33 cellular contexts compared by ENCODE assay signal in the genomic region with DNA sequence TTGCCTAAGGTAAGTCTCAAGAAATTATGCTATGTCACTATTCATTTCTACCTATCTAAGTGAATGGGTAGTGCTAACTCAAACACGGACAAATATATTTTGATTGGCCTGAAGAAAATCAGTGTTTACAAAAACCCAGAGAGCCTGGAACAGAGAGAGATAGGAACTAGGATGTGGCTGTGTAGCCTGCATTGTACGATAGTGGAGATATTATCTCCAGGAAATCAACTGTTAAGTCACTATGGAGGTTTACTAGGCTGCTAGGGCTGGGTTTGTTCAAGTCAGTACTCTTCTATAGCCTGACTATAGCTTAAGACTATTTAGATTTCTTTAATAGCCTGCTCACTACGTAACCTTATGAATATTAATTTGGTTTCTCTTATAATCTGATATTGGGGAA.
"Had no signal": no experiment of that assay in that cellular context is flagged by ENCODE, and none has a peak within 500 bp of the region (broad histone marks: within the 10 kb centered on the region; RNA-seq: fewer than 3 reads in every experiment).

No MANE protein-coding gene starts in this region.

- H3K36me3 Mint-ChIP-seq: activated CD4-positive, alpha-beta memory T cell treated with anti-CD3 and anti-CD28 coated beads for 36 hours; activated naive CD4-positive, alpha-beta T cell treated with anti-CD3 and anti-CD28 coated beads, Interleukin-2, amount 50 U/mL, for 72 hours; activated naive CD8-positive, alpha-beta T cell treated with anti-CD3 and anti-CD28 coated beads for 36 hours had no signal

- H3K9me3 ChIP-seq: adrenal gland, body of pancreas, breast epithelium had no signal

- H3K4me1 Mint-ChIP-seq: activated B cell treated with CpG ODN at 0.5 μM for 24 hours; activated CD4-positive, alpha-beta T cell treated with anti-CD3 and anti-CD28 coated beads, Interleukin-2, amount 10 ng/mL, durations not matched to agents 24 days and 14 days; activated naive CD8-positive, alpha-beta T cell treated with anti-CD3 and anti-CD28 coated beads for 36 hours; activated T-helper 17 cell treated with anti-CD3 and anti-CD28 coated beads, Interleukin-2, amount 50 U/mL, for 72 hours had no signal

- H3K4me3 ChIP-seq: adrenal gland, body of pancreas, breast epithelium had no signal

- H3K9me3 Mint-ChIP-seq: activated B cell treated with CpG ODN at 0.5 μM for 24 hours; activated CD4-positive, alpha-beta T cell treated with anti-CD3 and anti-CD28 coated beads, Interleukin-2, amount 10 ng/mL, durations not matched to agents 24 days and 14 days; activated naive CD4-positive, alpha-beta T cell treated with anti-CD3 and anti-CD28 coated beads for 36 hours; activated naive CD8-positive, alpha-beta T cell treated with anti-CD3 and anti-CD28 coated beads for 36 hours; activated T-cell treated with anti-CD3 and anti-CD28 coated beads, Interleukin-2, amount 50 U/mL, for 4 hours; activated T-helper 1 cell treated with anti-CD3 and anti-CD28 coated beads, Interleukin-12 subunit alpha, Interleukin-12 subunit beta, Interleukin-2, Interleukin-4 antibody, amounts not matched to agents 30 ng/mL and 10 ng/mL and 1 ng/mL, durations not matched to agents 14 hours and 24 hours and 36 hours; activated T-helper 17 cell treated with anti-CD3 and anti-CD28 coated beads, Interleukin-2, amount 50 U/mL, for 72 hours had no signal

- H3K4me3 Mint-ChIP-seq: activated B cell treated with CpG ODN at 0.5 μM for 24 hours; activated CD4-positive, alpha-beta memory T cell treated with anti-CD3 and anti-CD28 coated beads for 36 hours; activated CD4-positive, alpha-beta T cell treated with anti-CD3 and anti-CD28 coated beads, Interleukin-2, amount 10 ng/mL, durations not matched to agents 24 days and 14 days; activated CD8-positive, alpha-beta T cell treated with anti-CD3 and anti-CD28 coated beads for 36 hours; activated naive CD4-positive, alpha-beta T cell treated with anti-CD3 and anti-CD28 coated beads for 36 hours; activated naive CD8-positive, alpha-beta T cell treated with anti-CD3 and anti-CD28 coated beads for 36 hours; activated T-cell treated with anti-CD3 and anti-CD28 coated beads, Interleukin-2, amount 50 U/mL, for 4 hours; activated T-cell treated with anti-CD3 and anti-CD28 coated beads, Interleukin-2, amount 50 U/mL, for 72 hours; activated T-helper 1 cell treated with anti-CD3 and anti-CD28 coated beads, Interleukin-12 subunit alpha, Interleukin-12 subunit beta, Interleukin-2, Interleukin-4 antibody, amounts not matched to agents 30 ng/mL and 10 ng/mL and 1 ng/mL, durations not matched to agents 14 hours and 24 hours and 36 hours; activated T-helper 17 cell treated with anti-CD3 and anti-CD28 coated beads, Interleukin-2, amount 50 U/mL, for 72 hours; T-helper 1 cell treated with Interleukin-12 subunit alpha and Interleukin-12 subunit beta and Interleukin-4 antibody, amounts not matched to agents 30 μg/mL and 1 μg/mL, for 36 hours; T-helper 2 cell treated with Interferon-gamma antibody and Interleukin-4, amounts not matched to agents 5 μg/mL and 100 μg/mL, for 36 hours had no signal

- DNase-seq: activated B cell treated with CpG ODN at 0.5 μM for 24 hours; activated CD4-positive, alpha-beta memory T cell treated with anti-CD3 and anti-CD28 coated beads for 36 hours; activated CD4-positive, alpha-beta T cell treated with anti-CD3 and anti-CD28 coated beads for 4 hours; activated CD4-positive, alpha-beta T cell treated with anti-CD3 and anti-CD28 coated beads, Interleukin-2, amount 10 ng/mL, durations not matched to agents 24 days and 14 days; activated CD4-positive, alpha-beta T cell treated with anti-CD3 and anti-CD28 coated beads, Interleukin-2, amount 50 U/mL, for 1 hour; activated CD4-positive, alpha-beta T cell treated with anti-CD3 and anti-CD28 coated beads, Interleukin-2, amount 50 U/mL, for 4 hours; activated CD4-positive, CD25-positive, alpha-beta regulatory T cell treated with anti-CD3 and anti-CD28 coated beads, Interleukin-2, amount 50 U/mL, for 72 hours; activated CD8-positive, alpha-beta memory T cell treated with anti-CD3 and anti-CD28 coated beads, Interleukin-2, amount 50 U/mL, for 4 hours; activated CD8-positive, alpha-beta T cell treated with anti-CD3 and anti-CD28 coated beads for 36 hours; activated effector memory CD4-positive, alpha-beta T cell treated with anti-CD3 and anti-CD28 coated beads, Interleukin-2, amount 50 U/mL, for 16 hours; activated gamma-delta T cell treated with Interleukin-2 at 50 U/mL for 16 hours; activated naive CD4-positive, alpha-beta T cell; activated naive CD4-positive, alpha-beta T cell treated with anti-CD3 and anti-CD28 coated beads for 36 hours; activated naive CD4-positive, alpha-beta T cell treated with anti-CD3 and anti-CD28 coated beads, Interleukin-2, amount 50 U/mL, for 16 hours; activated naive CD8-positive, alpha-beta T cell treated with anti-CD3 and anti-CD28 coated beads for 36 hours; activated T-cell treated with anti-CD3 and anti-CD28 coated beads for 4 hours; activated T-cell treated with anti-CD3 and anti-CD28 coated beads, Interleukin-2, amount 50 U/mL, for 1 hour; activated T-cell treated with anti-CD3 and anti-CD28 coated beads, Interleukin-2, amount 50 U/mL, for 4 hours; activated T-cell treated with anti-CD3 and anti-CD28 coated beads, Interleukin-2, amount 50 U/mL, for 72 hours; adrenal gland; amniotic stem cell; aorta; body of pancreas; brain microvascular endothelial cell; central memory CD4-positive, alpha-beta T cell; T-helper 1 cell; T-helper 9 cell had no signal

- H3K36me3 ChIP-seq: adrenal gland, brain microvascular endothelial cell, breast epithelium had no signal

- H3K27ac ChIP-seq: adrenal gland, body of pancreas, brain microvascular endothelial cell, breast epithelium had no signal

- H3K4me1 ChIP-seq: adrenal gland, body of pancreas, breast epithelium had no signal

- H3K27me3 ChIP-seq: adrenal gland, body of pancreas, brain microvascular endothelial cell, breast epithelium had no signal

- H3K27me3 Mint-ChIP-seq: activated B cell treated with CpG ODN at 0.5 μM for 24 hours; activated CD4-positive, alpha-beta memory T cell treated with anti-CD3 and anti-CD28 coated beads for 36 hours; activated CD4-positive, alpha-beta T cell treated with anti-CD3 and anti-CD28 coated beads, Interleukin-2, amount 10 ng/mL, durations not matched to agents 24 days and 14 days; activated CD8-positive, alpha-beta T cell treated with anti-CD3 and anti-CD28 coated beads for 36 hours; activated naive CD8-positive, alpha-beta T cell treated with anti-CD3 and anti-CD28 coated beads for 36 hours; activated T-helper 17 cell treated with anti-CD3 and anti-CD28 coated beads, Interleukin-2, amount 50 U/mL, for 72 hours had no signal

- ATAC-seq: activated CD8-positive, alpha-beta T cell treated with anti-CD3 and anti-CD28 coated beads for 36 hours; activated naive CD4-positive, alpha-beta T cell treated with anti-CD3 and anti-CD28 coated beads, Interleukin-2, amount 50 U/mL, for 72 hours; activated T-cell treated with anti-CD3 and anti-CD28 coated beads, Interleukin-2, amount 50 U/mL, for 4 hours; activated T-cell treated with anti-CD3 and anti-CD28 coated beads, Interleukin-2, amount 50 U/mL, for 72 hours; activated T-helper 17 cell treated with anti-CD3 and anti-CD28 coated beads, Interleukin-2, amount 50 U/mL, for 72 hours; body of pancreas had no signal

- H3K27ac Mint-ChIP-seq: activated B cell treated with CpG ODN at 0.5 μM for 24 hours; activated CD4-positive, alpha-beta memory T cell treated with anti-CD3 and anti-CD28 coated beads for 36 hours; activated CD4-positive, alpha-beta T cell treated with anti-CD3 and anti-CD28 coated beads, Interleukin-2, amount 10 ng/mL, durations not matched to agents 24 days and 14 days; activated CD8-positive, alpha-beta T cell treated with anti-CD3 and anti-CD28 coated beads for 36 hours; activated naive CD4-positive, alpha-beta T cell treated with anti-CD3 and anti-CD28 coated beads for 36 hours; activated naive CD4-positive, alpha-beta T cell treated with anti-CD3 and anti-CD28 coated beads, Interleukin-2, amount 50 U/mL, for 72 hours; activated naive CD8-positive, alpha-beta T cell treated with anti-CD3 and anti-CD28 coated beads for 36 hours; activated T-cell treated with anti-CD3 and anti-CD28 coated beads, Interleukin-2, amount 50 U/mL, for 72 hours; activated T-helper 1 cell treated with anti-CD3 and anti-CD28 coated beads, Interleukin-12 subunit alpha, Interleukin-12 subunit beta, Interleukin-2, Interleukin-4 antibody, amounts not matched to agents 30 ng/mL and 10 ng/mL and 1 ng/mL, durations not matched to agents 14 hours and 24 hours and 36 hours; activated T-helper 17 cell treated with anti-CD3 and anti-CD28 coated beads, Interleukin-2, amount 50 U/mL, for 72 hours; T-helper 1 cell treated with Interleukin-12 subunit alpha and Interleukin-12 subunit beta and Interleukin-4 antibody, amounts not matched to agents 30 μg/mL and 1 μg/mL, for 36 hours; T-helper 2 cell treated with Interferon-gamma antibody and Interleukin-4, amounts not matched to agents 5 μg/mL and 100 μg/mL, for 36 hours had no signal
